In the genomic region with DNA sequence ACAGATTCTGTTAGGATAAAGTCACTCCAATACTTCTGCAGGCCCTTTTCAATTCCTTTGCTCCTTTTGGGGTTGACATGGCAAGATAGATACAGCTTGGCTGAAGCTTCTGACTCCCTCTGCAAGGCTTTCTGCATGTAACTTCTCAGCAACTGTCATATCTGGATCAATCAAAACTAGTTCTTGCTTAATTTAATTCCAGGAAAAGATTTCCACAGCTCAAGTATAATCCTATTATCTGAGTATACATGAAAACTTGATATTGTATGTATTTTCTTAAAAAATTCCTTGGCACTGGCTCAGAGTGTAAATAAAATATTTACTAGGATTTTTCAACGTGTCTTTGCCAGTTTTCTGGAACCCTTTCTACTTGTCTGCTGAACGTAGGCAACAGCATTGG, we compare ENCODE assay signal across 29 cellular contexts.
"Had no signal": no experiment of that assay in that cellular context is flagged by ENCODE, and none has a peak within 500 bp of the region (broad histone marks: within the 10 kb centered on the region; RNA-seq: fewer than 3 reads in every experiment).

No MANE protein-coding gene starts in this region.

- H3K27ac ChIP-seq: ascending aorta, brain microvascular endothelial cell, ovary, right lobe of liver had no signal

- H3K36me3 ChIP-seq: ascending aorta, ovary, right lobe of liver, tibial artery had no signal

- DNase-seq: activated CD4-positive, alpha-beta memory T cell treated with anti-CD3 and anti-CD28 coated beads for 36 hours; activated CD4-positive, alpha-beta T cell treated with anti-CD3 and anti-CD28 coated beads, Interleukin-2, amount 10 ng/mL, durations not matched to agents 24 days and 14 days; activated CD4-positive, CD25-positive, alpha-beta regulatory T cell treated with anti-CD3 and anti-CD28 coated beads, Interleukin-2, amount 50 U/mL, for 72 hours; activated CD8-positive, alpha-beta memory T cell treated with anti-CD3 and anti-CD28 coated beads, Interleukin-2, amount 50 U/mL, for 4 hours; activated effector memory CD4-positive, alpha-beta T cell treated with anti-CD3 and anti-CD28 coated beads, Interleukin-2, amount 50 U/mL, for 16 hours; activated naive CD4-positive, alpha-beta T cell treated with anti-CD3 and anti-CD28 coated beads for 36 hours; activated naive CD8-positive, alpha-beta T cell treated with anti-CD3 and anti-CD28 coated beads for 36 hours; activated T-cell treated with anti-CD3 and anti-CD28 coated beads, Interleukin-2, amount 50 U/mL, for 1 hour; brain microvascular endothelial cell; endodermal cell; foreskin melanocyte; islet precursor cell; left ventricle myocardium superior; mucosa of descending colon; ovary; right lobe of liver; stimulated activated CD4-positive, alpha-beta T cell treated with anti-CD3 and anti-CD28 coated beads, Interleukin-1b, Interleukin-23, amount 100 ng/mL, for 48 hours; stimulated activated CD4-positive, alpha-beta T cell treated with anti-CD3 and anti-CD28 coated beads, Interleukin-4, amount 100 ng/mL, for 4 hours; stimulated activated CD8-positive, alpha-beta memory T cell treated with anti-CD3 and anti-CD28 coated beads, Interleukin-4, amount 100 ng/mL, for 48 hours; stimulated activated naive CD8-positive, alpha-beta T cell treated with anti-CD3 and anti-CD28 coated beads, Interleukin-15, amount 100 ng/mL, for 72 hours; T-helper 2 cell; tibial artery had no signal

- H3K4me3 ChIP-seq: ascending aorta, mucosa of descending colon, ovary, right lobe of liver, skin epidermis, tibial artery had no signal

- H3K27me3 Mint-ChIP-seq: dendritic cell treated with granulocyte-macrophage colony-stimulating factor and Interleukin-4, amounts not matched to agents 40 ng/mL and 50 ng/mL, for 4 days; progenitor cell of endocrine pancreas; stimulated activated memory B cell treated with anti-CD40 and anti-IgM and Interleukin-4, amounts not matched to agents 10 μg/mL and 1 μg/mL and 100 μg/mL, for 72 hours had no signal

- H3K4me3 Mint-ChIP-seq: activated CD4-positive, alpha-beta memory T cell treated with anti-CD3 and anti-CD28 coated beads for 36 hours; activated CD4-positive, alpha-beta T cell treated with anti-CD3 and anti-CD28 coated beads, Interleukin-2, amount 10 ng/mL, durations not matched to agents 24 days and 14 days; activated naive CD4-positive, alpha-beta T cell treated with anti-CD3 and anti-CD28 coated beads for 36 hours; activated naive CD8-positive, alpha-beta T cell treated with anti-CD3 and anti-CD28 coated beads for 36 hours; activated T-helper 1 cell treated with anti-CD3 and anti-CD28 coated beads, Interleukin-12 subunit alpha, Interleukin-12 subunit beta, Interleukin-2, Interleukin-4 antibody, amounts not matched to agents 30 ng/mL and 10 ng/mL and 1 ng/mL, durations not matched to agents 14 hours and 24 hours and 36 hours; dendritic cell treated with granulocyte-macrophage colony-stimulating factor and Interleukin-4, amounts not matched to agents 40 ng/mL and 50 ng/mL, for 4 days; endodermal cell; natural killer cell treated with Interleukin-12 subunit alpha and Interleukin-12 subunit beta and Interleukin-15 and Interleukin-18, amount 100 ng/mL, for 72 hours; stimulated activated memory B cell treated with anti-CD40 and anti-IgM and Interleukin-4, amounts not matched to agents 10 μg/mL and 1 μg/mL and 100 μg/mL, for 72 hours; stimulated activated naive CD8-positive, alpha-beta T cell treated with anti-CD3 and anti-CD28 coated beads, Interleukin-15, amount 100 ng/mL, for 72 hours had no signal

- H3K36me3 Mint-ChIP-seq: activated CD4-positive, alpha-beta memory T cell treated with anti-CD3 and anti-CD28 coated beads for 36 hours; activated naive CD8-positive, alpha-beta T cell treated with anti-CD3 and anti-CD28 coated beads for 36 hours; natural killer cell treated with Interleukin-12 subunit alpha and Interleukin-12 subunit beta and Interleukin-15 and Interleukin-18, amount 100 ng/mL, for 72 hours; stimulated activated memory B cell treated with anti-CD40 and anti-IgM and Interleukin-4, amounts not matched to agents 10 μg/mL and 1 μg/mL and 100 μg/mL, for 72 hours had no signal

- H3K27me3 ChIP-seq: ascending aorta, brain microvascular endothelial cell, ovary, right lobe of liver, tibial artery had no signal

- H3K27ac Mint-ChIP-seq: activated CD4-positive, alpha-beta memory T cell treated with anti-CD3 and anti-CD28 coated beads for 36 hours; activated CD4-positive, alpha-beta T cell treated with anti-CD3 and anti-CD28 coated beads, Interleukin-2, amount 10 ng/mL, durations not matched to agents 24 days and 14 days; activated naive CD4-positive, alpha-beta T cell treated with anti-CD3 and anti-CD28 coated beads for 36 hours; activated naive CD8-positive, alpha-beta T cell treated with anti-CD3 and anti-CD28 coated beads for 36 hours; activated T-helper 1 cell treated with anti-CD3 and anti-CD28 coated beads, Interleukin-12 subunit alpha, Interleukin-12 subunit beta, Interleukin-2, Interleukin-4 antibody, amounts not matched to agents 30 ng/mL and 10 ng/mL and 1 ng/mL, durations not matched to agents 14 hours and 24 hours and 36 hours; dendritic cell treated with granulocyte-macrophage colony-stimulating factor and Interleukin-4, amounts not matched to agents 40 ng/mL and 50 ng/mL, for 4 days; endodermal cell; natural killer cell treated with Interleukin-12 subunit alpha and Interleukin-12 subunit beta and Interleukin-15 and Interleukin-18, amount 100 ng/mL, for 72 hours; progenitor cell of endocrine pancreas; stimulated activated memory B cell treated with anti-CD40 and anti-IgM and Interleukin-4, amounts not matched to agents 10 μg/mL and 1 μg/mL and 100 μg/mL, for 72 hours; stimulated activated naive CD8-positive, alpha-beta T cell treated with anti-CD3 and anti-CD28 coated beads, Interleukin-15, amount 100 ng/mL, for 72 hours had no signal

- H3K9me3 Mint-ChIP-seq: activated CD4-positive, alpha-beta memory T cell treated with anti-CD3 and anti-CD28 coated beads for 36 hours; activated naive CD4-positive, alpha-beta T cell treated with anti-CD3 and anti-CD28 coated beads for 36 hours; activated naive CD8-positive, alpha-beta T cell treated with anti-CD3 and anti-CD28 coated beads for 36 hours; dendritic cell treated with granulocyte-macrophage colony-stimulating factor and Interleukin-4, amounts not matched to agents 40 ng/mL and 50 ng/mL, for 4 days; endodermal cell; natural killer cell treated with Interleukin-12 subunit alpha and Interleukin-12 subunit beta and Interleukin-15 and Interleukin-18, amount 100 ng/mL, for 72 hours; stimulated activated memory B cell treated with anti-CD40 and anti-IgM and Interleukin-4, amounts not matched to agents 10 μg/mL and 1 μg/mL and 100 μg/mL, for 72 hours; stimulated activated naive CD8-positive, alpha-beta T cell treated with anti-CD3 and anti-CD28 coated beads, Interleukin-15, amount 100 ng/mL, for 72 hours had no signal

- H3K4me1 Mint-ChIP-seq: activated naive CD8-positive, alpha-beta T cell treated with anti-CD3 and anti-CD28 coated beads for 36 hours; stimulated activated memory B cell treated with anti-CD40 and anti-IgM and Interleukin-4, amounts not matched to agents 10 μg/mL and 1 μg/mL and 100 μg/mL, for 72 hours; stimulated activated naive CD8-positive, alpha-beta T cell treated with anti-CD3 and anti-CD28 coated beads, Interleukin-15, amount 100 ng/mL, for 72 hours had no signal

- H3K9me3 ChIP-seq: ascending aorta, mucosa of descending colon, ovary, right lobe of liver, tibial artery had no signal
